Comparison of ENCODE assay signal across 8 cellular contexts in genomic region chr7:112790651-112790973, GRCh38. TPM values are rescaled to one million over a fixed set of nuclear protein-coding genes. Genes with fewer than 3 reads are reported as not detected.
DNase-seq lines count a peak whose midpoint lies in the region; ATAC-seq and TF ChIP-seq lines count a peak whose summit lies in the region.

No MANE protein-coding gene starts in this region.

- no peaks in the 10 kb centered on the region for H3K9me3 ChIP-seq in A673 (ENCODE audit: low read depth, low read length, poor library complexity, severe bottlenecking)
- H3K9me3 ChIP-seq in gastroesophageal sphincter = no peaks in the 10 kb centered on the region
- no peaks in the 10 kb centered on the region for H3K9me3 ChIP-seq in gastrocnemius medialis

- peak overlapping the region; percentile 92 for H3K27ac ChIP-seq in A673 (ENCODE audit: low read depth, low read length, poor library complexity, severe bottlenecking)
- H3K27ac ChIP-seq in gastroesophageal sphincter = peak overlapping the region in 3 of 4 donors; percentile 87 to 90 (median 90)
- peak overlapping the region; percentile 83 to 90 (median 88) for H3K27ac ChIP-seq in gastrocnemius medialis

- no peak for TF ChIP-seq POLR2A in gastroesophageal sphincter (IDR thresholded peaks at IDR 0.05)
- TF ChIP-seq POLR2A in gastrocnemius medialis (IDR thresholded peaks at IDR 0.05) = no peak

- DNase-seq in A673 (ENCODE audit: low spot score) (no peak), SKM-1 treated with dmso at 0.1 percent for 144 hours (lab: John Stamatoyannopoulos, UW; ENCODE audit: unreplicated experiment) (peak; percentile 68), gastrocnemius medialis (no peak), activated gamma-delta T cell treated with Interleukin-2 at 50 U/mL for 16 hours (no peak), T1000 (lab: John Stamatoyannopoulos, UW) (no peak)

- peak; percentile 65 for ATAC-seq in GM18868 (IDR thresholded peaks at IDR 0.05; ENCODE audit: unreplicated experiment)
- peak; percentile 49 for ATAC-seq in HG03060 (IDR thresholded peaks at IDR 0.05; ENCODE audit: low read depth, unreplicated experiment)
- ATAC-seq in gastroesophageal sphincter = no peak
- peak in 1 of 2 donors; percentile 7 for ATAC-seq in gastrocnemius medialis

- H3K4me1 ChIP-seq in A673 (ENCODE audit: insufficient read depth, low read length, poor library complexity, severe bottlenecking) = peaks cover 3% of the 10 kb centered on the region
- peaks cover 0 to 21% (median 12%) of the 10 kb centered on the region in 3 donors for H3K4me1 ChIP-seq in gastroesophageal sphincter
- H3K4me1 ChIP-seq in gastrocnemius medialis = peaks cover 8 to 20% of the 10 kb centered on the region in 2 donors

- BruUV-seq in A673 (replicated peaks; lab: Mats Ljungman, UMichigan) = no TSS peak

- WGBS in gastroesophageal sphincter (ENCODE audit: low coverage in 1 of 2), 2 donors = 23 to 75% methylated on average over 2 to 10 of the region's 11 CpGs

- H3K4me3 ChIP-seq in A673 (ENCODE audit: low read depth, low read length, poor library complexity, severe bottlenecking) = peak overlapping the region; percentile 80
- H3K4me3 ChIP-seq in gastroesophageal sphincter = peak overlapping the region; percentile 58 to 77
- H3K4me3 ChIP-seq in gastrocnemius medialis = peak overlapping the region; percentile 82 to 98 (median 94)

- POLR2A ChIA-PET in A673 (lab: Charles Lee; ENCODE audit: low non-redundant PET) = no interaction called here

- CTCF ChIA-PET in A673 (lab: Charles Lee) = no interaction called here

- no peak for TF ChIP-seq EP300 in gastroesophageal sphincter (IDR thresholded peaks at IDR 0.05)

- intact Hi-C loops in A673 (cut with micrococcal nuclease; ENCODE audit: unreplicated experiment) (no loop called here), gastrocnemius medialis (cut with DNase I; ENCODE audit: low total_unique reads) (loop anchor here (1.0 to 5.0 kb wide), 3 partner anchors 152 to 584 kb away; partner anchors contain the start of genes DOCK4, SMIM30 and ZNF277)

- H3K27me3 ChIP-seq in A673 (replicated peaks; ENCODE audit: insufficient read depth, low read depth, low read length, poor library complexity) = no peaks in the 10 kb centered on the region
- H3K27me3 ChIP-seq in gastroesophageal sphincter = no peaks in the 10 kb centered on the region
- no peaks in the 10 kb centered on the region for H3K27me3 ChIP-seq in gastrocnemius medialis

- TF ChIP-seq CTCF in A673 (conservative IDR thresholded peaks at IDR 0.05; ENCODE audit: low read depth, low read length) (no peak), gastroesophageal sphincter (IDR thresholded peaks at IDR 0.05) (no peak), gastrocnemius medialis (IDR thresholded peaks at IDR 0.05 in 4 of 5, conservative IDR thresholded peaks at IDR 0.05 in 1 of 5) (no peak)

- H3K36me3 ChIP-seq in A673 (ENCODE audit: insufficient read depth, low read length, poor library complexity, severe bottlenecking) = no peaks in the 10 kb centered on the region
- H3K36me3 ChIP-seq in gastroesophageal sphincter = no peaks in the 10 kb centered on the region
- H3K36me3 ChIP-seq in gastrocnemius medialis = no peaks in the 10 kb centered on the region

- in situ Hi-C loops in gastrocnemius medialis (cut with MboI; ENCODE audit: low sequenced_read_pairs in 4 of 4) = no loop called here

RNA-seq across cellular contexts. Expression of gene TMEM168, which starts 0.4 kb away (rescaled TPM):
- total RNA-seq in A673 (2021) (19.5 and 26.4 TPM in 2 replicates), gastroesophageal sphincter (10 to 100 TPM; 11.4 to 23.7 (median 19.0) TPM), gastrocnemius medialis (10 to 100 TPM in 1 of 4 donors, 1 to 10 TPM in 3; 6.0 to 10.9 (median 6.2) TPM)
